Comparison of ENCODE assay signal across 1 cellular context in the genomic region with DNA sequence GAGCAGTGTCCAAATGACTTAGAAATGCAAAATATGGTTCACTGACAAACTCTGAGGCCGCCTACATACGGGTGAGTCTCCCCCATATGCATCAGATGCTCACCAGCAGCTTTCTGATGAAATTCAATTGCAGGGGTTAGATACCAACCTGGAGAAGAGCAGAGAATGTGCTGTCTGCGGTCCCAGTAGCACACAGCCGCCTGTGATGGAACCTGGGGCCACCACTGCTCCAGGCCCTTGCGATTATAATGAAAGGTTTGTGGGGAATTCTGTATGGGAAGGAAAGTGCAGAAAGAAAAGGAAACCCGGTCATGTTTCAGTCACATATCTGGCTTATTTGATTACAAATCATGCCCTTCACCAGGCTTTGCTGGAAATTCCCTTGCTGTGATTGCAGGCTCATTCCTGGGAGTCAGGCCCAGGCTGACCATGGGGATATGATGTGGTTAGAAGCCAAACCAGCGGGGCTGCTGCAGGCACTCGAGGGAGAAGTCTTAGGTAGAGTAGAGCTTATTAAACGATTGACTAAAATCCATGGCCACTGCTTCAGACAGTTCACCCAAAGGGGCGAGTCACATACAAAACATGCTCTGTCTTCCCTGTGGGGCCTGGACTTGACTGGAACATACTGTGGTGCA.
TF ChIP-seq lines count a peak whose summit lies in the region.

No MANE protein-coding gene starts in this region.

TF ChIP-seq in IMR-90, 13 proteins besides CTCF, POLR2A, EP300 and RAD21:
- no peak for TF ChIP-seq CEBPB (IDR thresholded peaks at IDR 0.05; ENCODE audit: low read depth, low read length)
- no peak for TF ChIP-seq SMC3 (IDR thresholded peaks at IDR 0.05; ENCODE audit: low read depth, low read length)
- TF ChIP-seq CHD1 (IDR thresholded peaks at IDR 0.05; ENCODE audit: low read depth, low read length): no peak
